Comparison of ENCODE assay signal across 8 cellular contexts in genomic region chr9:121369595-121370265, GRCh38. TPM values are rescaled to one million over a fixed set of nuclear protein-coding genes. Genes with fewer than 3 reads are reported as not detected.
DNase-seq lines count a peak whose midpoint lies in the region; ATAC-seq and TF ChIP-seq lines count a peak whose summit lies in the region.

A gene with protein sequence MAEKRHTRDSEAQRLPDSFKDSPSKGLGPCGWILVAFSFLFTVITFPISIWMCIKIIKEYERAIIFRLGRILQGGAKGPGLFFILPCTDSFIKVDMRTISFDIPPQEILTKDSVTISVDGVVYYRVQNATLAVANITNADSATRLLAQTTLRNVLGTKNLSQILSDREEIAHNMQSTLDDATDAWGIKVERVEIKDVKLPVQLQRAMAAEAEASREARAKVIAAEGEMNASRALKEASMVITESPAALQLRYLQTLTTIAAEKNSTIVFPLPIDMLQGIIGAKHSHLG (minus strand): TSS chr9:121370250. CDS start chr9:121370187, 63 bp downstream.

- no peaks in the 10 kb centered on the region for H3K27me3 Mint-ChIP-seq in activated T-helper 1 cell treated with anti-CD3 and anti-CD28 coated beads, Interleukin-12 subunit alpha, Interleukin-12 subunit beta, Interleukin-2, Interleukin-4 antibody, amounts not matched to agents 30 ng/mL and 10 ng/mL and 1 ng/mL, durations not matched to agents 14 hours and 24 hours and 36 hours (ENCODE audit: insufficient read depth)

- intact Hi-C loops in activated T-helper 1 cell treated with anti-CD3 and anti-CD28 coated beads, Interleukin-12 subunit alpha, Interleukin-12 subunit beta, Interleukin-2, Interleukin-4 antibody, amounts not matched to agents 30 ng/mL and 10 ng/mL and 1 ng/mL, durations not matched to agents 14 hours and 24 hours and 36 hours (cut with micrococcal nuclease) = loop anchor here (1.0 to 5.0 kb wide), 6 partner anchors 10 to 657 kb away; partner anchors contain the start of gene MEGF9

- TF ChIP-seq CTCF in fibroblast of the aortic adventitia (IDR thresholded peaks at IDR 0.05; ENCODE audit: insufficient read depth, low read length) = no peak

- no peaks in the 10 kb centered on the region for H3K9me3 Mint-ChIP-seq in activated T-helper 1 cell treated with anti-CD3 and anti-CD28 coated beads, Interleukin-12 subunit alpha, Interleukin-12 subunit beta, Interleukin-2, Interleukin-4 antibody, amounts not matched to agents 30 ng/mL and 10 ng/mL and 1 ng/mL, durations not matched to agents 14 hours and 24 hours and 36 hours

- peaks cover 77% of the 10 kb centered on the region for H3K4me1 Mint-ChIP-seq in activated T-helper 1 cell treated with anti-CD3 and anti-CD28 coated beads, Interleukin-12 subunit alpha, Interleukin-12 subunit beta, Interleukin-2, Interleukin-4 antibody, amounts not matched to agents 30 ng/mL and 10 ng/mL and 1 ng/mL, durations not matched to agents 14 hours and 24 hours and 36 hours (ENCODE audit: low read depth)

- H3K4me3 ChIP-seq in fibroblast of the aortic adventitia (ENCODE audit: low read depth, low read length) = peak within 1 kb of the TSS; percentile 80

- H3K36me3 Mint-ChIP-seq in activated T-helper 1 cell treated with anti-CD3 and anti-CD28 coated beads, Interleukin-12 subunit alpha, Interleukin-12 subunit beta, Interleukin-2, Interleukin-4 antibody, amounts not matched to agents 30 ng/mL and 10 ng/mL and 1 ng/mL, durations not matched to agents 14 hours and 24 hours and 36 hours (ENCODE audit: low read depth) = peaks cover 21% of the 10 kb centered on the region

- peak in 3 of 4 experiments; percentile 42 to 63 (median 55) for DNase-seq in activated CD4-positive, CD25-positive, alpha-beta regulatory T cell (lab: John Stamatoyannopoulos, UW)
- no peak for DNase-seq in activated CD4-positive, CD25-positive, alpha-beta regulatory T cell treated with anti-CD3 and anti-CD28 coated beads, Interleukin-2, amount 50 U/mL, for 72 hours
- DNase-seq in NCI-H226 = peak; percentile 79
- no peak for DNase-seq in activated T-helper 1 cell treated with anti-CD3 and anti-CD28 coated beads, Interleukin-12 subunit alpha, Interleukin-12 subunit beta, Interleukin-2, Interleukin-4 antibody, amounts not matched to agents 30 ng/mL and 10 ng/mL and 1 ng/mL, durations not matched to agents 14 hours and 24 hours and 36 hours (ENCODE audit: low spot score)
- peak; percentile 95 for DNase-seq in fibroblast of the aortic adventitia (ENCODE audit: low read depth)
- DNase-seq in occipital lobe (lab: John Stamatoyannopoulos, UW) = no peak
- DNase-seq in superior temporal gyrus (ENCODE audit: extremely low spot score) = no peak

- peak; percentile 64 for ATAC-seq in HG02642 (IDR thresholded peaks at IDR 0.05; ENCODE audit: poor library complexity, unreplicated experiment)

- peak within 1 kb of the TSS; percentile 96 for H3K27ac Mint-ChIP-seq in activated T-helper 1 cell treated with anti-CD3 and anti-CD28 coated beads, Interleukin-12 subunit alpha, Interleukin-12 subunit beta, Interleukin-2, Interleukin-4 antibody, amounts not matched to agents 30 ng/mL and 10 ng/mL and 1 ng/mL, durations not matched to agents 14 hours and 24 hours and 36 hours

- H3K4me3 Mint-ChIP-seq in activated T-helper 1 cell treated with anti-CD3 and anti-CD28 coated beads, Interleukin-12 subunit alpha, Interleukin-12 subunit beta, Interleukin-2, Interleukin-4 antibody, amounts not matched to agents 30 ng/mL and 10 ng/mL and 1 ng/mL, durations not matched to agents 14 hours and 24 hours and 36 hours = peak within 1 kb of the TSS; percentile 87

RNA-seq across cellular contexts. Expression of the gene that starts here (rescaled TPM):
- total RNA-seq in activated T-helper 1 cell treated with anti-CD3 and anti-CD28 coated beads, Interleukin-12 subunit alpha, Interleukin-12 subunit beta, Interleukin-2, Interleukin-4 antibody, amounts not matched to agents 30 ng/mL and 10 ng/mL and 1 ng/mL, durations not matched to agents 14 hours and 24 hours and 36 hours = 51.1 and 51.7 TPM in 2 replicates
- 115 and 128 TPM in 2 replicates for total RNA-seq in fibroblast of the aortic adventitia (ENCODE audit: low replicate concordance)
- total RNA-seq in occipital lobe = 25.1 TPM

Comparison
In these comparisons a context has a peak if more than half of its experiments do, and no peak if none do; other contexts are left out.
1. DNase-seq: peak in activated CD4-positive, CD25-positive, alpha-beta regulatory T cell (3 of 4), NCI-H226 (single experiment) and fibroblast of the aortic adventitia (single experiment); none in activated CD4-positive, CD25-positive, alpha-beta regulatory T cell treated with anti-CD3 and anti-CD28 coated beads, Interleukin-2, amount 50 U/mL, for 72 hours (single experiment), activated T-helper 1 cell treated with anti-CD3 and anti-CD28 coated beads, Interleukin-12 subunit alpha, Interleukin-12 subunit beta, Interleukin-2, Interleukin-4 antibody, amounts not matched to agents 30 ng/mL and 10 ng/mL and 1 ng/mL, durations not matched to agents 14 hours and 24 hours and 36 hours (single experiment), occipital lobe (single experiment) and superior temporal gyrus (single experiment).